Comparison of ENCODE assay signal across 30 cellular contexts in the genomic region with DNA sequence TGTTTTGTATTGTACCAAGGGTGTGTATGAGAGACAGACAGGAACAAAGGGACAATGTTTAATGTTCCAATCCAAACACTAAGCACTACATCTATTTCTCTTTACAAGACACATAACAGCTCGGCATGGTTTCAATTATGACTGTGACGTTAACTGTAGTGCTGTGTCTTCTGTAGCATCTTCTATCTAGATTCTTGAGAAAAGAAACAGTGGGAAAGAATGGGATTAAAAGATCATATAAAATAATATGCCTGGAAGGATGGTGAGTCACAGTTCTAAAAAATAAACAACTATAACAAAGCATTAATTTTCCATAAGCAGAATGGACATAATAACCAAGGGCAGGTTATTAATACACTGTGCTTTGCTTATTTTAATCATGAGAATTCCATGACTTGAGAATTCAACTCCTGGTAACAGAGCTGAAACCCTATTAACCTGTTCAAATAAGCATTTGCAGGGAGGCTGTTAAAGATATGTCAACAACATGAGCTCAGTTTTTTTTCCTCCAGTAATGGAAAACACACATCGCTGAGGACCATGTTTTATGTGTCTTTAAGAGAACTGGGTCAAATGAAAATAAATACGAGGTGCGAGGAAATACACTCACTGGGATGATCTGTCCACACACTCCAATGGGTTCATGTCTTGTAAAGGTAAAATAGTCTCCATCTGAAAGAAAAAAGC.
A peak's percentile ranks its signal among the peaks of the same experiment; 100 is the strongest.
DNase-seq lines count a peak whose midpoint lies in the region; ATAC-seq, FAIRE-seq and TF ChIP-seq lines count a peak whose summit lies in the region.
"Had no signal": no experiment of that assay in that cellular context is flagged by ENCODE, and none has a peak within 500 bp of the region (broad histone marks: within the 10 kb centered on the region; RNA-seq: fewer than 3 reads in every experiment).

No MANE protein-coding gene starts in this region.

- ATAC-seq in sciatic nerve (no peak), HG03521 (IDR thresholded peaks at IDR 0.05; ENCODE audit: unreplicated experiment) (no peak)
- ATAC-seq: activated CD8-positive, alpha-beta T cell treated with anti-CD3 and anti-CD28 coated beads, Interleukin-2, amount 10 ng/mL, durations not matched to agents 7 days and 5 days; activated T-cell treated with anti-CD3 and anti-CD28 coated beads, Interleukin-2, amount 50 U/mL, for 4 hours; mucosa of descending colon; SK-N-SH treated with all-trans-retinoic acid at 6 μM for 48 hours had no signal

- FAIRE-seq in islet of Langerhans (lab: Jason Lieb, UNC): peak; percentile 95
- FAIRE-seq: HTR-8/SVneo, RCC 7860 had no signal

- H3K9ac ChIP-seq in adipocyte (ENCODE audit: low read length): no peak overlapping the region
- H3K9ac ChIP-seq: neural progenitor cell had no signal

- DNase-seq in DMS53 treated with DMSO at 0.1 percent for 48 hours (lab: John Stamatoyannopoulos, UW; ENCODE audit: unreplicated experiment) (peak; percentile 20), LNCaP clone FGC (ENCODE audit: low read depth) (peak; percentile 37), adipocyte (ENCODE audit: low read depth) (peak; percentile 27), sciatic nerve (ENCODE audit: low spot score) (no peak), hypothalamus (lab: John Stamatoyannopoulos, UW) (no peak)
- no peak for DNase-seq in effector CD4-positive, alpha-beta T cell
- DNase-seq: activated B cell treated with CpG ODN at 0.5 μM for 24 hours; activated CD8-positive, alpha-beta T cell treated with anti-CD3 and anti-CD28 coated beads, Interleukin-2, amount 10 ng/mL, durations not matched to agents 7 days and 5 days; activated naive CD4-positive, alpha-beta T cell treated with Interleukin-2 at 50 U/mL for 16 hours; activated T-cell treated with anti-CD3 and anti-CD28 coated beads, Interleukin-2, amount 50 U/mL, for 4 hours; CD4-positive, alpha-beta memory T cell; central memory CD4-positive, alpha-beta T cell; dorsolateral prefrontal cortex; glutamatergic neuron; H9; Kasumi-1; left lung; mucosa of descending colon; NCI-H1105; NCI-H2171 treated with DMSO at 0.1 percent for 48 hours; NK-92 treated with Interleukin-12 subunit alpha and Interleukin-12 subunit beta, amount 100 ng/mL, for 24 hours; stimulated activated CD4-positive, alpha-beta T cell treated with anti-CD3 and anti-CD28 coated beads, Interleukin-4, amount 100 ng/mL, for 1 hour had no signal

- no peak overlapping the region for H3K4me3 ChIP-seq in LNCaP clone FGC (ENCODE audit: low read depth, low read length)
- H3K4me3 ChIP-seq in adipocyte (ENCODE audit: low read length): no peak overlapping the region
- H3K4me3 ChIP-seq: dorsolateral prefrontal cortex, left lung, mucosa of descending colon, neural progenitor cell, skin epidermis, tibial nerve had no signal

- intact Hi-C loops in sciatic nerve (cut with DNase I): no loop called here

- TF ChIP-seq CTCF in LNCaP clone FGC (IDR thresholded peaks at IDR 0.05; ENCODE audit: control insufficient read depth, extremely low read depth, insufficient read depth): no peak

- no peaks in the 10 kb centered on the region for H3K36me3 ChIP-seq in adipocyte (ENCODE audit: control insufficient read depth, insufficient read depth, low read length, severe bottlenecking)
- H3K36me3 ChIP-seq: left lung, neural progenitor cell, tibial nerve had no signal

- no peaks in the 10 kb centered on the region for H3K4me1 ChIP-seq in adipocyte (ENCODE audit: control insufficient read depth, insufficient read depth, low read length)
- H3K4me1 ChIP-seq: left lung, neural progenitor cell, tibial nerve had no signal

- H3K27me3 ChIP-seq in adipocyte (replicated peaks; ENCODE audit: control insufficient read depth, insufficient read depth, low read length): no peaks in the 10 kb centered on the region
- H3K27me3 ChIP-seq: neural progenitor cell had no signal

- peaks cover 8% of the 10 kb centered on the region for H3K9me3 ChIP-seq in adipocyte (ENCODE audit: control insufficient read depth, low read length)
- H3K9me3 ChIP-seq: left lung, mucosa of descending colon had no signal

Comparison
In these comparisons a context has a peak if more than half of its experiments do, and no peak if none do; other contexts are left out.
1. DNase-seq: peak in DMS53 treated with DMSO at 0.1 percent for 48 hours (single experiment), LNCaP clone FGC (single experiment) and adipocyte (single experiment); none in sciatic nerve (single experiment), hypothalamus (0 of 51) and effector CD4-positive, alpha-beta T cell (single experiment).